Comparison of ENCODE assay signal across 17 cellular contexts in genomic region chr10:10804061-10804460, GRCh38.
"Had no signal": no experiment of that assay in that cellular context is flagged by ENCODE, and none has a peak within 500 bp of the region (broad histone marks: within the 10 kb centered on the region; RNA-seq: fewer than 3 reads in every experiment).

No MANE protein-coding gene starts in this region.

- H3K9me3 ChIP-seq: colonic mucosa, neutrophil, testis had no signal

- DNase-seq: activated CD4-positive, alpha-beta T cell treated with anti-CD3 and anti-CD28 coated beads for 4 hours; activated CD8-positive, alpha-beta memory T cell treated with anti-CD3 and anti-CD28 coated beads, Interleukin-2, amount 50 U/mL, for 48 hours; activated CD8-positive, alpha-beta T cell treated with anti-CD3 and anti-CD28 coated beads, Interleukin-2, amount 10 ng/mL, durations not matched to agents 7 days and 5 days; activated naive CD4-positive, alpha-beta T cell; colonic mucosa; effector CD8-positive, alpha-beta T cell; islet precursor cell; midbrain; naive thymus-derived CD8-positive, alpha-beta T cell; stimulated activated CD4-positive, alpha-beta T cell treated with anti-CD3 and anti-CD28 coated beads, Interleukin-4, amount 100 ng/mL, for 1 hour; stimulated activated CD8-positive, alpha-beta memory T cell treated with anti-CD3 and anti-CD28 coated beads, Interleukin-4, amount 100 ng/mL, for 48 hours; stimulated activated naive CD8-positive, alpha-beta T cell treated with anti-CD3 and anti-CD28 coated beads, Interleukin-15, Interleukin-2, amounts not matched to agents 100 U/mL and 50 U/mL, for 24 hours; T-cell; testis had no signal

- H3K27me3 ChIP-seq: colonic mucosa, testis had no signal

- H3K4me3 ChIP-seq: colonic mucosa, SK-N-MC, testis had no signal

- ATAC-seq: activated CD8-positive, alpha-beta T cell treated with anti-CD3 and anti-CD28 coated beads, Interleukin-2, amount 10 ng/mL, durations not matched to agents 7 days and 5 days; naive thymus-derived CD8-positive, alpha-beta T cell; stimulated activated naive CD8-positive, alpha-beta T cell treated with anti-CD3 and anti-CD28 coated beads, Interleukin-15, Interleukin-2, amounts not matched to agents 100 U/mL and 50 U/mL, for 24 hours; T-cell had no signal

- H3K27ac ChIP-seq: neutrophil, SK-N-MC, testis had no signal

- H3K36me3 ChIP-seq: colonic mucosa, neutrophil had no signal

- FAIRE-seq: urothelium cell line had no signal

- H3K4me1 ChIP-seq: colonic mucosa had no signal
